28 cellular contexts compared by ENCODE assay signal in the genomic region with DNA sequence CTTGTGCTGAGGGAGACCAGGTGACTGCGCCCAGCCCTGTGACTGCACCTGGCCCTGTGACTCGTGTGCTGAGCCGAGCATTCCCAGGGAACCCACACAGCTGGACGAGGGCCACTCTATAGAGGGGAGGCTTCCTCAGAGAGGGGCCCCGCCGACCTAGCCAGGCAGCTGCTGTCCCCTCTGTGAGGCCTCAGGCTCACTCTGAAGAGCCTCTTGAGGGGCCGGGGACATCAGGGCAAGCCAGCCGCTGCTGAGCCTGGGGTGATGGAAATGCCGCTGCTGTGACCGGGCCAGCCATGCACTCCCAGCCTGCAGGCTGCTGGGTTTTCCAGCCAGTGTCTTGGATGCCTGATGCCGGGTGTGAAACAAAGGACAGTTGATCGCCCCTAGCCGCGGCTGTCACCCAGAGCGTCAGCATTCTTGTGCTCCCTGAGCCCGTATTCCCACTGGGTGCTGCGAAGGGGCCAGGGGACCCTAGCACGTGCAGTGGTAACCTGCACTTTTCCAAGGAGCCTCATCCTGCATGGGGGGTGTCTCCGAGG. TPM values are rescaled to one million over a fixed set of nuclear protein-coding genes. Genes with fewer than 3 reads are reported as not detected.
DNase-seq lines count a peak whose midpoint lies in the region; ATAC-seq and TF ChIP-seq lines count a peak whose summit lies in the region.
"Had no signal": no experiment of that assay in that cellular context is flagged by ENCODE, and none has a peak within 500 bp of the region (broad histone marks: within the 10 kb centered on the region; RNA-seq: fewer than 3 reads in every experiment).

No MANE protein-coding gene starts in this region.

- no peaks in the 10 kb centered on the region for H3K9me3 ChIP-seq in GM23248 (ENCODE audit: low read depth)
- H3K9me3 ChIP-seq: BLaER1 treated with 17β-estradiol and CSF1 and Interleukin-3, amounts not matched to agents 10 nM and 100 nM had no signal

- H3K27me3 ChIP-seq in GM23248 (replicated peaks; ENCODE audit: insufficient read depth), result no peaks in the 10 kb centered on the region
- H3K27me3 ChIP-seq: BLaER1 treated with 17β-estradiol and CSF1 and Interleukin-3, amounts not matched to agents 10 nM and 100 nM had no signal

- no peak overlapping the region for H3K4me3 ChIP-seq in GM23248
- H3K4me3 ChIP-seq: BLaER1 treated with 17β-estradiol and CSF1 and Interleukin-3, amounts not matched to agents 10 nM and 100 nM; PC-9 had no signal

- H3K79me2 ChIP-seq in GM23248 (ENCODE audit: insufficient read depth), result no peaks in the 10 kb centered on the region

- no peak for TF ChIP-seq CTCF in RWPE1 (conservative IDR thresholded peaks at IDR 0.05; ENCODE audit: low read depth)

- H3K36me3 ChIP-seq in GM23248 (ENCODE audit: low read depth), result no peaks in the 10 kb centered on the region; the same call in 1 of the 2 replicates

- CTCF ChIA-PET in RWPE1 (lab: Yijun Ruan, JAX), result no interaction called here

- H3K9me2 ChIP-seq in GM23248 (ENCODE audit: insufficient read depth), result no peaks in the 10 kb centered on the region

- WGBS in GM23248 (ENCODE audit: low coverage in 1 of 2, low lambda C conversion rate in 2 of 2, missing lambda C conversion rate in 2 of 2), 2 experiments, result 97% methylated on average over 18 to 19 of the region's 19 CpGs

- H3K4me1 ChIP-seq in GM23248 (ENCODE audit: insufficient read depth), result no peaks in the 10 kb centered on the region
- H3K4me1 ChIP-seq: BLaER1 treated with 17β-estradiol and CSF1 and Interleukin-3, amounts not matched to agents 10 nM and 100 nM had no signal

- no peak overlapping the region for H3K9ac ChIP-seq in GM23248
- H3K9ac ChIP-seq: BLaER1 treated with 17β-estradiol and CSF1 and Interleukin-3, amounts not matched to agents 10 nM and 100 nM had no signal

- in situ Hi-C loops in ACHN (cut with HindIII; ENCODE audit: low pct_ligation_motif_present, low pct_unique_long_range_greater_than_20kb, low sequenced_read_pairs) (no loop called here), GM23248 (cut with MboI) (no loop called here)

- H3K27ac ChIP-seq in RWPE1, result peak overlapping the region; percentile 59; the same call in 1 of the 2 replicates
- H3K27ac ChIP-seq in cingulate gyrus (ENCODE audit: low read depth, low read length), result peak overlapping the region; percentile 84
- no peak overlapping the region for H3K27ac ChIP-seq in GM23248
- H3K27ac ChIP-seq: BLaER1 treated with 17β-estradiol and CSF1 and Interleukin-3, amounts not matched to agents 10 nM and 100 nM; PC-9 had no signal

- POLR2A ChIA-PET in RWPE1 (lab: Yijun Ruan, JAX; ENCODE audit: low non-redundant PET), result no interaction called here

- H2AFZ ChIP-seq in GM23248, result no peak overlapping the region
- H2AFZ ChIP-seq: PC-9 had no signal

- DNase-seq in RWPE1 (ENCODE audit: low spot score) (no peak), hippocampal formation (lab: John Stamatoyannopoulos, UW) (peak; percentile 33 to 39), superior temporal gyrus (ENCODE audit: extremely low spot score) (peak; percentile 67), ACHN (no peak), GM23248 (no peak), left lobe of liver (ENCODE audit: low spot score) (no peak)
- DNase-seq: CD4-positive, alpha-beta T cell; GOT3; HCEC 1CT; KBM-7; MV-4-11; NCI-H1105; NCI-H1436 treated with DMSO at 0.1 percent for 48 hours; NCI-H187 treated with DMSO at 0.1 percent for 48 hours; NCI-H446; NCI-H524 treated with DMSO at 0.1 percent for 48 hours; NCI-H774; NK-92 treated with Interleukin-12 subunit alpha and Interleukin-12 subunit beta, amount 100 ng/mL, for 24 hours; PC-9; Right ventricle myocardium superior had no signal

- no peaks in the 10 kb centered on the region for H4K20me1 ChIP-seq in GM23248 (ENCODE audit: insufficient read depth)

- H3F3A ChIP-seq in GM23248 (ENCODE audit: insufficient read depth), result no peaks in the 10 kb centered on the region

- no peak overlapping the region for H3K4me2 ChIP-seq in GM23248 (ENCODE audit: unreplicated experiment)
- H3K4me2 ChIP-seq: BLaER1 treated with 17β-estradiol and CSF1 and Interleukin-3, amounts not matched to agents 10 nM and 100 nM; PC-9 had no signal

- ATAC-seq in left lobe of liver, result no peak

RNA-seq across cellular contexts. Expression of gene PFKL, which starts 17.5 kb away (rescaled TPM):
- total RNA-seq in GM23248 (2014; rRNA removed; shearing (Covaris generic)), result 239 and 270 TPM in 2 replicates
- 199 and 213 TPM in 2 replicates for polyA plus RNA-seq in GM23248 (2016; fragmentation: Nextera tagmentation; extraction: Ambion mirVana)
- 97.6 TPM for total RNA-seq in left lobe of liver

RNA-seq across cellular contexts. Expression of gene CFAP410, which starts 21.9 kb away (rescaled TPM):
- total RNA-seq in GM23248 (2014; rRNA removed; shearing (Covaris generic)), result 17.0 and 20.5 TPM in 2 replicates
- 19.8 and 20.8 TPM in 2 replicates for polyA plus RNA-seq in GM23248 (2016; fragmentation: Nextera tagmentation; extraction: Ambion mirVana)
- 13.9 TPM for total RNA-seq in left lobe of liver

RNA-seq across cellular contexts. Expression of gene AIRE, which starts 31.6 kb away (rescaled TPM):
- total RNA-seq in GM23248 (2014; rRNA removed; shearing (Covaris generic)), result not detected in 2 replicates
- not detected in 2 replicates for polyA plus RNA-seq in GM23248 (2016; fragmentation: Nextera tagmentation; extraction: Ambion mirVana)
- not detected for total RNA-seq in left lobe of liver
- total RNA-seq: A172, LHCN-M2, MCF 10A, PC-9, Right ventricle myocardium superior, RPMI7951, SK-MEL-5 had no signal
- polyA plus RNA-seq: AG04450 had no signal

RNA-seq across cellular contexts. Expression of gene TRPM2, which starts 36.1 kb away (rescaled TPM):
- total RNA-seq in GM23248 (2014; rRNA removed; shearing (Covaris generic)), result 0.13 and 0.22 TPM in 2 replicates
- not detected in 2 replicates for polyA plus RNA-seq in GM23248 (2016; fragmentation: Nextera tagmentation; extraction: Ambion mirVana)
- 1.4 TPM for total RNA-seq in left lobe of liver
- total RNA-seq: LHCN-M2, PC-9 had no signal
- polyA plus RNA-seq: AG04450 had no signal

RNA-seq across cellular contexts. Expression of gene DNMT3L, which starts 55.6 kb away (rescaled TPM):
- total RNA-seq in GM23248 (2014; rRNA removed; shearing (Covaris generic)), result not detected in 2 replicates
- polyA plus RNA-seq in GM23248 (2016; fragmentation: Nextera tagmentation; extraction: Ambion mirVana), result not detected in 2 replicates
- total RNA-seq in left lobe of liver, result 1.1 TPM
- total RNA-seq: A172; CD4-positive, alpha-beta T cell; LHCN-M2; MCF 10A; PC-9; Right ventricle myocardium superior; SK-MEL-5 had no signal
- polyA plus RNA-seq: AG04450 had no signal

Comparison
In these comparisons a context has a peak if more than half of its experiments do, and no peak if none do; other contexts are left out.
1. DNase-seq: peak in hippocampal formation (2 of 2) and superior temporal gyrus (single experiment); none in RWPE1 (single experiment), ACHN (single experiment), GM23248 (single experiment) and left lobe of liver (single experiment).